In genomic region chr1:247738315-247738714, GRCh38 we compare ENCODE assay signal across 34 cellular contexts. TPM values are rescaled to one million over a fixed set of nuclear protein-coding genes. Genes with fewer than 3 reads are reported as not detected.
"Had no signal": no experiment of that assay in that cellular context is flagged by ENCODE, and none has a peak within 500 bp of the region (broad histone marks: within the 10 kb centered on the region; RNA-seq: fewer than 3 reads in every experiment).

Gene OR14K1, plus strand, starts transcription at chr1:247738615. Its CDS starts 0 bp downstream, at chr1:247738615.

- H3K4me1 Mint-ChIP-seq: naive thymus-derived CD4-positive, alpha-beta T cell; natural killer cell; nephron; neural progenitor cell; stimulated activated memory B cell treated with anti-CD40 and anti-IgM and Interleukin-4, amounts not matched to agents 10 μg/mL and 1 μg/mL and 100 μg/mL, for 72 hours; stimulated activated naive CD8-positive, alpha-beta T cell treated with anti-CD3 and anti-CD28 coated beads, Interleukin-15, amount 100 ng/mL, for 72 hours had no signal

- H3K4me1 ChIP-seq: neural progenitor cell, parathyroid adenoma, psoas muscle, spleen, suprapubic skin, testis, tibial artery, transverse colon, upper lobe of left lung, vagina had no signal

- H3K79me2 ChIP-seq: parathyroid adenoma had no signal

- H3K36me3 Mint-ChIP-seq: naive thymus-derived CD4-positive, alpha-beta T cell; natural killer cell; neural progenitor cell; stimulated activated memory B cell treated with anti-CD40 and anti-IgM and Interleukin-4, amounts not matched to agents 10 μg/mL and 1 μg/mL and 100 μg/mL, for 72 hours had no signal

- H3K9ac ChIP-seq: neural progenitor cell, parathyroid adenoma had no signal

- H3K4me2 ChIP-seq: neural progenitor cell, smooth muscle cell had no signal

- H3K27me3 Mint-ChIP-seq: progenitor cell of endocrine pancreas had no signal

- H3K27me3 ChIP-seq: neural progenitor cell, ovary, suprapubic skin, testis, tibial artery, transverse colon, upper lobe of left lung, vagina had no signal

- H3K27ac ChIP-seq: neural progenitor cell, ovary, parathyroid adenoma, psoas muscle, skin epidermis, spleen, suprapubic skin, testis, tibial artery, transverse colon, upper lobe of left lung, vagina had no signal

- H3K4me3 Mint-ChIP-seq: naive thymus-derived CD4-positive, alpha-beta T cell; natural killer cell; nephron; neural progenitor cell; stimulated activated memory B cell treated with anti-CD40 and anti-IgM and Interleukin-4, amounts not matched to agents 10 μg/mL and 1 μg/mL and 100 μg/mL, for 72 hours; stimulated activated naive CD8-positive, alpha-beta T cell treated with anti-CD3 and anti-CD28 coated beads, Interleukin-15, amount 100 ng/mL, for 72 hours had no signal

- H3K9me3 ChIP-seq: ovary, psoas muscle, spleen, testis, tibial artery, transverse colon, upper lobe of left lung, vagina had no signal

- H2AFZ ChIP-seq: neural progenitor cell, parathyroid adenoma had no signal

- DNase-seq: naive thymus-derived CD4-positive, alpha-beta T cell; natural killer cell; occipital lobe; ovary; psoas muscle; right cardiac atrium; spleen; stimulated activated CD4-positive, alpha-beta T cell treated with anti-CD3 and anti-CD28 coated beads, Interleukin-12 subunit alpha, Interleukin-12 subunit beta, amount 100 ng/mL, for 4 hours; stimulated activated CD4-positive, alpha-beta T cell treated with anti-CD3 and anti-CD28 coated beads, Interleukin-1b, Interleukin-23, amount 100 ng/mL, for 48 hours; stimulated activated CD4-positive, alpha-beta T cell treated with anti-CD3 and anti-CD28 coated beads, Interleukin-4, amount 100 ng/mL, for 1 hour; stimulated activated CD4-positive, alpha-beta T cell treated with anti-CD3 and anti-CD28 coated beads, Interleukin-4, amount 100 ng/mL, for 4 hours; stimulated activated CD8-positive, alpha-beta memory T cell treated with anti-CD3 and anti-CD28 coated beads, Interleukin-4, amount 100 ng/mL, for 48 hours; stimulated activated naive CD4-positive, alpha-beta T cell; stimulated activated naive CD8-positive, alpha-beta T cell treated with anti-CD3 and anti-CD28 coated beads, Interleukin-15, amount 100 ng/mL, for 72 hours; stimulated activated naive CD8-positive, alpha-beta T cell treated with anti-CD3 and anti-CD28 coated beads, Interleukin-15, Interleukin-2, amounts not matched to agents 100 U/mL and 50 U/mL, for 24 hours; substantia nigra; testis; tibial artery; transverse colon; upper lobe of left lung had no signal

- H3K36me3 ChIP-seq: neural progenitor cell, ovary, spleen, suprapubic skin, tibial artery, transverse colon, upper lobe of left lung, vagina had no signal

- H3K9me3 Mint-ChIP-seq: neural progenitor cell; stimulated activated memory B cell treated with anti-CD40 and anti-IgM and Interleukin-4, amounts not matched to agents 10 μg/mL and 1 μg/mL and 100 μg/mL, for 72 hours; stimulated activated naive CD8-positive, alpha-beta T cell treated with anti-CD3 and anti-CD28 coated beads, Interleukin-15, amount 100 ng/mL, for 72 hours had no signal

- H3K4me3 ChIP-seq: neural progenitor cell, ovary, psoas muscle, skin epidermis, smooth muscle cell, spleen, suprapubic skin, testis, tibial artery, transverse colon, upper lobe of left lung, vagina had no signal

- H3K27ac Mint-ChIP-seq: naive thymus-derived CD4-positive, alpha-beta T cell; natural killer cell; nephron; neural progenitor cell; progenitor cell of endocrine pancreas; stimulated activated memory B cell treated with anti-CD40 and anti-IgM and Interleukin-4, amounts not matched to agents 10 μg/mL and 1 μg/mL and 100 μg/mL, for 72 hours; stimulated activated naive CD8-positive, alpha-beta T cell treated with anti-CD3 and anti-CD28 coated beads, Interleukin-15, amount 100 ng/mL, for 72 hours had no signal

- ATAC-seq: naive thymus-derived CD4-positive, alpha-beta T cell; natural killer cell; psoas muscle; right cardiac atrium; sciatic nerve; stimulated activated memory B cell treated with anti-CD40 and anti-IgM and Interleukin-4, amounts not matched to agents 10 μg/mL and 1 μg/mL and 100 μg/mL, for 72 hours had no signal

RNA-seq across cellular contexts. Expression of gene OR14K1, which starts in this region (rescaled TPM):
- total RNA-seq: naive thymus-derived CD4-positive, alpha-beta T cell; natural killer cell; occipital lobe; ovary; progenitor cell of endocrine pancreas; psoas muscle; renal cortical epithelial cell; right cardiac atrium; sciatic nerve; smooth muscle cell; upper lobe of left lung; ureter had no signal
- polyA plus RNA-seq: naive thymus-derived CD4-positive, alpha-beta T cell; neural cell; ovary; psoas muscle; right cardiac atrium; smooth muscle cell; spleen; thymus had no signal
